In the genomic region with DNA sequence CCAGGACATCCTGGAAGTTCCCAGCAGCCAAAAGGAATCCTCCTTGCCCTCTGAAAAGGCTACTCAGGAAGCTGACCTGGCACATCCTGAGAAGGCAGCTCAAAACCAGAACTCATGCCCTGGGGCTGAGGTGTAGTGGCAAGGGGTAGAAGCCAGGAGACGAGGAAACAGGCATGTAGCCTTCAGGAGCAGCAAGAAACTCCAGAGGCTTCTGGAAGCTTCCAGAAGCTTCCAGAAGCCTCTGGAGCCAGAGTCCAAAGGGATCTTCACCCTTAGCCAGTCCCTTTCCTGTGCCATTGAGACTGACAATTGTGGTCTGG, we compare ENCODE assay signal across 33 cellular contexts. TPM values are rescaled to one million over a fixed set of nuclear protein-coding genes. Genes with fewer than 3 reads are reported as not detected.
"Had no signal": no experiment of that assay in that cellular context is flagged by ENCODE, and none has a peak within 500 bp of the region (broad histone marks: within the 10 kb centered on the region; RNA-seq: fewer than 3 reads in every experiment).

No MANE protein-coding gene starts in this region.

- H3K9ac ChIP-seq: KMS-11, SK-N-SH had no signal

- H3K27ac ChIP-seq: KMS-11, SJSA1 had no signal

- H3K4me3 Mint-ChIP-seq: activated CD4-positive, alpha-beta memory T cell treated with anti-CD3 and anti-CD28 coated beads, Interleukin-2, amount 10 ng/mL, durations not matched to agents 7 days and 5 days; activated CD8-positive, alpha-beta memory T cell treated with anti-CD3 and anti-CD28 coated beads, Interleukin-2, amount 10 ng/mL, durations not matched to agents 7 days and 5 days; activated naive CD4-positive, alpha-beta T cell treated with anti-CD3 and anti-CD28 coated beads, Interleukin-2, amount 10 ng/mL, durations not matched to agents 7 days and 5 days; activated naive CD8-positive, alpha-beta T cell; activated naive CD8-positive, alpha-beta T cell treated with anti-CD3 and anti-CD28 coated beads, Interleukin-2, amount 50 U/mL, for 24 hours; brain; central memory CD8-positive, alpha-beta T cell; IgD-negative memory B cell; T-helper 1 cell treated with Interleukin-12 subunit alpha and Interleukin-12 subunit beta and Interleukin-4 antibody, amounts not matched to agents 30 μg/mL and 1 μg/mL, for 36 hours; T-helper 2 cell treated with Interferon-gamma antibody and Interleukin-4, amounts not matched to agents 5 μg/mL and 100 μg/mL, for 36 hours; WTC11 had no signal

- H3K9me3 Mint-ChIP-seq: activated CD4-positive, alpha-beta memory T cell treated with anti-CD3 and anti-CD28 coated beads, Interleukin-2, amount 10 ng/mL, durations not matched to agents 7 days and 5 days; activated naive CD4-positive, alpha-beta T cell treated with anti-CD3 and anti-CD28 coated beads, Interleukin-2, amount 10 ng/mL, durations not matched to agents 7 days and 5 days; activated naive CD8-positive, alpha-beta T cell treated with anti-CD3 and anti-CD28 coated beads, Interleukin-2, amount 50 U/mL, for 24 hours; brain; central memory CD8-positive, alpha-beta T cell; IgD-negative memory B cell; T-helper 1 cell treated with Interleukin-12 subunit alpha and Interleukin-12 subunit beta and Interleukin-4 antibody, amounts not matched to agents 30 μg/mL and 1 μg/mL, for 36 hours; T-helper 2 cell treated with Interferon-gamma antibody and Interleukin-4, amounts not matched to agents 5 μg/mL and 100 μg/mL, for 36 hours had no signal

- DNase-seq: activated CD4-positive, alpha-beta memory T cell treated with anti-CD3 and anti-CD28 coated beads, Interleukin-2, amount 10 ng/mL, durations not matched to agents 7 days and 5 days; activated CD4-positive, alpha-beta T cell treated with anti-CD3 and anti-CD28 coated beads for 4 hours; activated CD8-positive, alpha-beta memory T cell treated with anti-CD3 and anti-CD28 coated beads for 24 hours; activated CD8-positive, alpha-beta memory T cell treated with anti-CD3 and anti-CD28 coated beads, Interleukin-2, amount 10 ng/mL, durations not matched to agents 7 days and 5 days; activated CD8-positive, alpha-beta memory T cell treated with anti-CD3 and anti-CD28 coated beads, Interleukin-2, amount 50 U/mL, for 48 hours; activated effector memory CD4-positive, alpha-beta T cell treated with Interleukin-2 at 50 U/mL for 16 hours; activated naive CD4-positive, alpha-beta T cell treated with anti-CD3 and anti-CD28 coated beads, Interleukin-2, amount 10 ng/mL, durations not matched to agents 7 days and 5 days; activated naive CD8-positive, alpha-beta T cell treated with anti-CD3 and anti-CD28 coated beads, Interleukin-2, amount 50 U/mL, for 24 hours; activated T-cell treated with anti-CD3 and anti-CD28 coated beads, Interleukin-2, amount 50 U/mL, for 48 hours; MM.1S; MV-4-11; NCI-H1092; NCI-H1436 treated with DMSO at 0.1 percent for 48 hours; NCI-H1694 treated with DMSO at 0.1 percent for 48 hours; NCI-H2029; NCI-H345; NCI-H526; NCI-H748 treated with DMSO at 0.1 percent for 48 hours; NK-92 treated with Interleukin-12 subunit alpha and Interleukin-12 subunit beta, amount 100 ng/mL, for 24 hours; SHP77 treated with DMSO at 0.1 percent for 48 hours had no signal

- H3K36me3 ChIP-seq: SJSA1 had no signal

- H3K27me3 ChIP-seq: SJSA1 had no signal

- H3K4me1 ChIP-seq: SJSA1 had no signal

- H3K4me3 ChIP-seq: SJSA1 had no signal

- H3K27ac Mint-ChIP-seq: activated CD4-positive, alpha-beta memory T cell treated with anti-CD3 and anti-CD28 coated beads, Interleukin-2, amount 10 ng/mL, durations not matched to agents 7 days and 5 days; activated CD8-positive, alpha-beta memory T cell treated with anti-CD3 and anti-CD28 coated beads, Interleukin-2, amount 10 ng/mL, durations not matched to agents 7 days and 5 days; activated naive CD4-positive, alpha-beta T cell treated with anti-CD3 and anti-CD28 coated beads, Interleukin-2, amount 10 ng/mL, durations not matched to agents 7 days and 5 days; activated naive CD8-positive, alpha-beta T cell; activated naive CD8-positive, alpha-beta T cell treated with anti-CD3 and anti-CD28 coated beads, Interleukin-2, amount 50 U/mL, for 24 hours; IgD-negative memory B cell; T-helper 1 cell treated with Interleukin-12 subunit alpha and Interleukin-12 subunit beta and Interleukin-4 antibody, amounts not matched to agents 30 μg/mL and 1 μg/mL, for 36 hours; T-helper 2 cell treated with Interferon-gamma antibody and Interleukin-4, amounts not matched to agents 5 μg/mL and 100 μg/mL, for 36 hours; WTC11 had no signal

- H3K9me3 ChIP-seq: SJSA1, SK-N-SH had no signal

- H3K36me3 Mint-ChIP-seq: activated CD8-positive, alpha-beta memory T cell treated with anti-CD3 and anti-CD28 coated beads, Interleukin-2, amount 10 ng/mL, durations not matched to agents 7 days and 5 days; activated naive CD4-positive, alpha-beta T cell treated with anti-CD3 and anti-CD28 coated beads, Interleukin-2, amount 10 ng/mL, durations not matched to agents 7 days and 5 days; activated naive CD8-positive, alpha-beta T cell; IgD-negative memory B cell had no signal

- FAIRE-seq: TTC549 had no signal

- H3K4me1 Mint-ChIP-seq: activated CD4-positive, alpha-beta memory T cell treated with anti-CD3 and anti-CD28 coated beads, Interleukin-2, amount 10 ng/mL, durations not matched to agents 7 days and 5 days; activated CD8-positive, alpha-beta memory T cell treated with anti-CD3 and anti-CD28 coated beads, Interleukin-2, amount 10 ng/mL, durations not matched to agents 7 days and 5 days; activated naive CD4-positive, alpha-beta T cell treated with anti-CD3 and anti-CD28 coated beads, Interleukin-2, amount 10 ng/mL, durations not matched to agents 7 days and 5 days; activated naive CD8-positive, alpha-beta T cell treated with anti-CD3 and anti-CD28 coated beads, Interleukin-2, amount 50 U/mL, for 24 hours; central memory CD8-positive, alpha-beta T cell; IgD-negative memory B cell; WTC11 had no signal

- H3K4me2 ChIP-seq: KMS-11, SK-N-SH had no signal

- H3K9me2 ChIP-seq: SK-N-SH had no signal

- H3K27me3 Mint-ChIP-seq: activated CD4-positive, alpha-beta memory T cell treated with anti-CD3 and anti-CD28 coated beads, Interleukin-2, amount 10 ng/mL, durations not matched to agents 7 days and 5 days; activated CD8-positive, alpha-beta memory T cell treated with anti-CD3 and anti-CD28 coated beads, Interleukin-2, amount 10 ng/mL, durations not matched to agents 7 days and 5 days; activated naive CD8-positive, alpha-beta T cell; brain had no signal

- ATAC-seq: activated CD4-positive, CD25-positive, alpha-beta regulatory T cell treated with anti-CD3 and anti-CD28 coated beads, Interleukin-2, amount 50 U/mL, for 24 hours; activated CD8-positive, alpha-beta memory T cell treated with anti-CD3 and anti-CD28 coated beads, Interleukin-2, amount 10 ng/mL, durations not matched to agents 7 days and 5 days; activated naive CD8-positive, alpha-beta T cell treated with anti-CD3 and anti-CD28 coated beads, Interleukin-2, amount 50 U/mL, for 24 hours; WTC11 had no signal

RNA-seq across cellular contexts. Expression of gene BMP7, which starts 43.9 kb away (rescaled TPM):
- total RNA-seq: activated CD4-positive, alpha-beta memory T cell treated with anti-CD3 and anti-CD28 coated beads, Interleukin-2, amount 10 ng/mL, durations not matched to agents 7 days and 5 days; activated CD8-positive, alpha-beta memory T cell treated with anti-CD3 and anti-CD28 coated beads, Interleukin-2, amount 10 ng/mL, durations not matched to agents 7 days and 5 days; chondrocyte; SJSA1 had no signal
- polyA plus RNA-seq: IgD-negative memory B cell, SK-N-SH had no signal
